20 cellular contexts compared by ENCODE assay signal in genomic region chr1:156134716-156135435, GRCh38. TPM values are rescaled to one million over a fixed set of nuclear protein-coding genes. Genes with fewer than 3 reads are reported as not detected.
"Had no signal": no experiment of that assay in that cellular context is flagged by ENCODE, and none has a peak within 500 bp of the region (broad histone marks: within the 10 kb centered on the region; RNA-seq: fewer than 3 reads in every experiment).

No MANE protein-coding gene starts in this region.

- H3K4me3 ChIP-seq: breast epithelium, gastrocnemius medialis, heart right ventricle, lower lobe of right lung, right atrium auricular region, smooth muscle cell, thoracic aorta had no signal

- ATAC-seq: gastrocnemius medialis, heart right ventricle, left colon, lower lobe of right lung had no signal

- H3K9me3 Mint-ChIP-seq: endodermal cell; naive B cell; stimulated activated naive CD8-positive, alpha-beta T cell treated with anti-CD3 and anti-CD28 coated beads, Interleukin-15, Interleukin-2, amounts not matched to agents 100 ng/mL and 50 ng/mL, for 24 hours had no signal

- H3K27me3 Mint-ChIP-seq: stimulated activated naive CD8-positive, alpha-beta T cell treated with anti-CD3 and anti-CD28 coated beads, Interleukin-15, Interleukin-2, amounts not matched to agents 100 ng/mL and 50 ng/mL, for 24 hours had no signal

- H3K27ac ChIP-seq: gastrocnemius medialis, lower lobe of right lung, neutrophil, right atrium auricular region had no signal

- DNase-seq: activated CD4-positive, alpha-beta T cell treated with anti-CD3 and anti-CD28 coated beads for 1 hour; activated CD4-positive, alpha-beta T cell treated with anti-CD3 and anti-CD28 coated beads, Interleukin-2, amount 50 U/mL, for 4 hours; activated naive CD4-positive, alpha-beta T cell treated with Interleukin-2 at 50 U/mL for 16 hours; activated T-cell treated with anti-CD3 and anti-CD28 coated beads for 4 hours; aorta; endodermal cell; gastrocnemius medialis; heart right ventricle; left colon; lower lobe of right lung; naive B cell; posterior cingulate gyrus; T-helper 1 cell had no signal

- H3K9me3 ChIP-seq: breast epithelium, gastrocnemius medialis, heart right ventricle, lower lobe of right lung, neutrophil, right atrium auricular region, thoracic aorta had no signal

- H3K36me3 Mint-ChIP-seq: naive B cell had no signal

- H3K27me3 ChIP-seq: breast epithelium, gastrocnemius medialis, heart right ventricle, right atrium auricular region had no signal

- H3K4me3 Mint-ChIP-seq: endodermal cell; naive B cell; stimulated activated naive CD8-positive, alpha-beta T cell treated with anti-CD3 and anti-CD28 coated beads, Interleukin-15, Interleukin-2, amounts not matched to agents 100 ng/mL and 50 ng/mL, for 24 hours had no signal

- H3K36me3 ChIP-seq: neutrophil had no signal

- H3K27ac Mint-ChIP-seq: endodermal cell; stimulated activated naive CD8-positive, alpha-beta T cell treated with anti-CD3 and anti-CD28 coated beads, Interleukin-15, Interleukin-2, amounts not matched to agents 100 ng/mL and 50 ng/mL, for 24 hours had no signal

RNA-seq across cellular contexts. Expression of gene MEX3A, which starts 52.6 kb away (rescaled TPM):
- total RNA-seq: gastrocnemius medialis, mononuclear cell had no signal
